In genomic region chr1:188723332-188724020, GRCh38 we compare ENCODE assay signal across 22 cellular contexts.
DNase-seq lines count a peak whose midpoint lies in the region; ATAC-seq, FAIRE-seq and TF ChIP-seq lines count a peak whose summit lies in the region.
"Had no signal": no experiment of that assay in that cellular context is flagged by ENCODE, and none has a peak within 500 bp of the region (broad histone marks: within the 10 kb centered on the region; RNA-seq: fewer than 3 reads in every experiment).

No MANE protein-coding gene starts in this region.

- H3K4me1 Mint-ChIP-seq in astrocyte (ENCODE audit: low read depth, unreplicated experiment), result no peaks in the 10 kb centered on the region
- H3K4me1 Mint-ChIP-seq: CD4-positive, CD25-positive, alpha-beta regulatory T cell had no signal

- H3K9ac ChIP-seq in astrocyte (ENCODE audit: low read length), result no peak overlapping the region
- H3K9ac ChIP-seq: BLaER1 had no signal

- intact Hi-C loops in PC-9 (cut with micrococcal nuclease; ENCODE audit: unreplicated experiment), result no loop called here

- H3K27me3 Mint-ChIP-seq in astrocyte (ENCODE audit: low read depth, unreplicated experiment), result no peaks in the 10 kb centered on the region
- H3K27me3 Mint-ChIP-seq: CD4-positive, CD25-positive, alpha-beta regulatory T cell had no signal

- H4K20me1 ChIP-seq in PC-9 (ENCODE audit: insufficient read depth), result no peaks in the 10 kb centered on the region
- H4K20me1 ChIP-seq in astrocyte (ENCODE audit: insufficient read depth, low read length), result no peaks in the 10 kb centered on the region
- H4K20me1 ChIP-seq: BLaER1 had no signal

- H3K27ac ChIP-seq in PC-9 (no peak overlapping the region), astrocyte (ENCODE audit: low read depth, low read length) (no peak overlapping the region)
- H3K27ac ChIP-seq: BLaER1, RWPE1 had no signal

- H3K4me2 ChIP-seq in PC-9 (no peak overlapping the region), astrocyte (ENCODE audit: low read length) (no peak overlapping the region)
- H3K4me2 ChIP-seq: BLaER1 had no signal

- no peaks in the 10 kb centered on the region for H3K36me3 Mint-ChIP-seq in astrocyte (ENCODE audit: low read depth, unreplicated experiment)
- H3K36me3 Mint-ChIP-seq: CD4-positive, CD25-positive, alpha-beta regulatory T cell had no signal

- H3F3A ChIP-seq in PC-9 (ENCODE audit: insufficient read depth, low read depth), result no peaks in the 10 kb centered on the region

- CTCF ChIA-PET in PC-9 (lab: Charles Lee), result no interaction called here

- no TSS peak for BruUV-seq in PC-9 (replicated peaks; lab: Mats Ljungman, UMichigan)

- no peak overlapping the region for H3K27ac Mint-ChIP-seq in astrocyte (ENCODE audit: unreplicated experiment)
- H3K27ac Mint-ChIP-seq: CD4-positive, CD25-positive, alpha-beta regulatory T cell had no signal

- H3K27me3 ChIP-seq in PC-9 (ENCODE audit: insufficient read depth, low read depth) (no peaks in the 10 kb centered on the region), astrocyte (ENCODE audit: insufficient read depth, low read length) (no peaks in the 10 kb centered on the region)
- H3K27me3 ChIP-seq: BLaER1, MG63 had no signal

- H3K9me2 ChIP-seq in PC-9 (ENCODE audit: insufficient read depth), result no peaks in the 10 kb centered on the region; the same call in 1 of the 2 replicates

- H3K9me3 ChIP-seq in PC-9 (ENCODE audit: insufficient read depth, low read depth) (no peaks in the 10 kb centered on the region), astrocyte (ENCODE audit: insufficient read depth, low read depth, low read length) (no peaks in the 10 kb centered on the region)
- H3K9me3 ChIP-seq: BLaER1, MG63 had no signal

- ATAC-seq in GM18498 (IDR thresholded peaks at IDR 0.05; ENCODE audit: unreplicated experiment), result no peak
- ATAC-seq: HCT116, Panc1 had no signal

- no peak overlapping the region for H3K4me3 ChIP-seq in PC-9
- no peak overlapping the region for H3K4me3 ChIP-seq in astrocyte (ENCODE audit: insufficient read depth, low read depth, low read length)
- H3K4me3 ChIP-seq: BLaER1, MG63 had no signal

- no peaks in the 10 kb centered on the region for H3K9me3 Mint-ChIP-seq in astrocyte (ENCODE audit: unreplicated experiment)

- no peaks in the 10 kb centered on the region for H3K79me2 ChIP-seq in PC-9 (ENCODE audit: low read depth)
- H3K79me2 ChIP-seq in astrocyte (ENCODE audit: insufficient read depth, low read length), result no peaks in the 10 kb centered on the region

- TF ChIP-seq CTCF in PC-9 (conservative IDR thresholded peaks at IDR 0.05), result no peak
- TF ChIP-seq CTCF in astrocyte (IDR thresholded peaks at IDR 0.05; ENCODE audit: insufficient read depth, low read depth, low read length), result no peak

- POLR2A ChIA-PET in PC-9 (lab: Charles Lee; ENCODE audit: unreplicated experiment), result no interaction called here

- FAIRE-seq in astrocyte (lab: Jason Lieb, UNC) (no peak), urothelium cell line (lab: Jason Lieb, UNC) (peak; percentile 23), HTR-8/SVneo (lab: Jason Lieb, UNC) (no peak)
- FAIRE-seq: H1 had no signal

- H3K36me3 ChIP-seq in PC-9 (ENCODE audit: low read depth) (no peaks in the 10 kb centered on the region), astrocyte (ENCODE audit: insufficient read depth, low read length) (no peaks in the 10 kb centered on the region)
- H3K36me3 ChIP-seq: BLaER1, MG63 had no signal

- peak; percentile 13 for DNase-seq in ELR (ENCODE audit: low read depth)
- DNase-seq in PC-9, result no peak
- DNase-seq in astrocyte (ENCODE audit: low read depth), result peak; percentile 47
- no peak for DNase-seq in urothelium cell line (ENCODE audit: low spot score)
- no peak for DNase-seq in NCI-H82 (lab: John Stamatoyannopoulos, UW)
- DNase-seq in HTR-8/SVneo (ENCODE audit: insufficient read length, low spot score), result no peak
- DNase-seq: CD4-positive, CD25-positive, alpha-beta regulatory T cell; IMR-90; KG1; MG63; NCI-H1105 treated with DMSO at 0.1 percent for 48 hours; NCI-H2029; NCI-H446 treated with DMSO at 0.1 percent for 48 hours; NCI-H526; SHP77; SW 1271 had no signal

- no peak overlapping the region for H3K4me3 Mint-ChIP-seq in astrocyte (ENCODE audit: unreplicated experiment)
- H3K4me3 Mint-ChIP-seq: CD4-positive, CD25-positive, alpha-beta regulatory T cell had no signal

- 0 out of 2 replicates have a peak overlapping the region, but pooled peaks have one; percentile 6 for H2AFZ ChIP-seq in PC-9
- H2AFZ ChIP-seq in astrocyte (ENCODE audit: low read depth, low read length), result no peak overlapping the region

- H3K4me1 ChIP-seq in PC-9 (replicated peaks; ENCODE audit: insufficient read depth) (no peaks in the 10 kb centered on the region), astrocyte (ENCODE audit: insufficient read depth, low read length) (no peaks in the 10 kb centered on the region)
- H3K4me1 ChIP-seq: BLaER1 had no signal

Comparison
In these comparisons a context has a peak if more than half of its experiments do, and no peak if none do; other contexts are left out.
1. DNase-seq: peak in ELR (single experiment) and astrocyte (single experiment); none in PC-9 (0 of 2), urothelium cell line (single experiment), NCI-H82 (single experiment) and HTR-8/SVneo (single experiment).